In genomic region chr1:85198864-85199263, GRCh38 we compare ENCODE assay signal across 11 cellular contexts. TPM values are rescaled to one million over a fixed set of nuclear protein-coding genes. Genes with fewer than 3 reads are reported as not detected.
DNase-seq lines count a peak whose midpoint lies in the region; ATAC-seq and TF ChIP-seq lines count a peak whose summit lies in the region.
"Had no signal": no experiment of that assay in that cellular context is flagged by ENCODE, and none has a peak within 500 bp of the region (broad histone marks: within the 10 kb centered on the region; RNA-seq: fewer than 3 reads in every experiment).

No MANE protein-coding gene starts in this region.

- H3K27ac Mint-ChIP-seq in activated naive CD4-positive, alpha-beta T cell treated with anti-CD3 and anti-CD28 coated beads, Interleukin-2, amount 50 U/mL, for 24 hours = no peak overlapping the region
- no peak overlapping the region for H3K27ac Mint-ChIP-seq in activated naive CD4-positive, alpha-beta T cell treated with anti-CD3 and anti-CD28 coated beads, Interleukin-2, amount 10 ng/mL, durations not matched to agents 7 days and 5 days

- H3K27ac ChIP-seq in left lung (no peak overlapping the region), subcutaneous abdominal adipose tissue (ENCODE audit: low read depth, low read length) (peak overlapping the region; percentile 3), adrenal gland (no peak overlapping the region)

- no peak for DNase-seq in activated naive CD4-positive, alpha-beta T cell treated with anti-CD3 and anti-CD28 coated beads, Interleukin-2, amount 10 ng/mL, durations not matched to agents 7 days and 5 days
- DNase-seq in astrocyte of the spinal cord (ENCODE audit: low read depth, low spot score) (peak; percentile 4), left lung (no peak), adrenal gland (no peak)
- no peak for DNase-seq in activated CD4-positive, alpha-beta T cell treated with anti-CD3 and anti-CD28 coated beads for 48 hours
- DNase-seq: gastrocnemius medialis, MV-4-11 had no signal

- H3K9me3 Mint-ChIP-seq in activated naive CD4-positive, alpha-beta T cell treated with anti-CD3 and anti-CD28 coated beads, Interleukin-2, amount 50 U/mL, for 24 hours = no peaks in the 10 kb centered on the region
- no peaks in the 10 kb centered on the region for H3K9me3 Mint-ChIP-seq in activated naive CD4-positive, alpha-beta T cell treated with anti-CD3 and anti-CD28 coated beads, Interleukin-2, amount 10 ng/mL, durations not matched to agents 7 days and 5 days

- 51 to 62% (median 57%) methylated on average over 2 of the region's 2 CpGs for WGBS in adrenal gland, 4 donors

- CTCF ChIA-PET in activated naive CD4-positive, alpha-beta T cell treated with anti-CD3 and anti-CD28 coated beads, Interleukin-2, amount 10 ng/mL, durations not matched to agents 7 days and 5 days (lab: Charles Lee) = no interaction called here

- H3K4me1 Mint-ChIP-seq in activated naive CD4-positive, alpha-beta T cell treated with anti-CD3 and anti-CD28 coated beads, Interleukin-2, amount 50 U/mL, for 24 hours = peaks cover 59% of the 10 kb centered on the region
- peaks cover 36% of the 10 kb centered on the region for H3K4me1 Mint-ChIP-seq in activated naive CD4-positive, alpha-beta T cell treated with anti-CD3 and anti-CD28 coated beads, Interleukin-2, amount 10 ng/mL, durations not matched to agents 7 days and 5 days

- no peak for TF ChIP-seq POLR2A in adrenal gland (IDR thresholded peaks at IDR 0.05)

- H3K36me3 ChIP-seq in left lung (no peaks in the 10 kb centered on the region), subcutaneous abdominal adipose tissue (ENCODE audit: control insufficient read depth in 5 of 5, insufficient read depth in 5 of 5, low read length in 5 of 5) (no peaks in the 10 kb centered on the region), adrenal gland (replicated peaks in 1 of 2) (no peaks in the 10 kb centered on the region)
- H3K36me3 ChIP-seq: gastrocnemius medialis had no signal

- H3K9me3 ChIP-seq in left lung = no peaks in the 10 kb centered on the region
- no peaks in the 10 kb centered on the region for H3K9me3 ChIP-seq in subcutaneous abdominal adipose tissue (ENCODE audit: control insufficient read depth in 5 of 5, low read length in 5 of 5)
- H3K9me3 ChIP-seq in adrenal gland (replicated peaks in 1 of 3) = no peaks in the 10 kb centered on the region
- H3K9me3 ChIP-seq: gastrocnemius medialis had no signal

- H3K4me1 ChIP-seq in left lung (peaks cover 0 to 12% of the 10 kb centered on the region in 2 donors), subcutaneous abdominal adipose tissue (ENCODE audit: control insufficient read depth in 5 of 5, insufficient read depth in 5 of 5, low read length in 5 of 5) (peaks cover 0 to 53% (median 32%) of the 10 kb centered on the region in 5 donors), adrenal gland (replicated peaks in 1 of 2) (peaks cover 9 to 17% of the 10 kb centered on the region in 2 donors)

- ATAC-seq in left lung (no peak), HG02840 (IDR thresholded peaks at IDR 0.05; ENCODE audit: low FRiP score, unreplicated experiment) (no peak)
- ATAC-seq: gastrocnemius medialis had no signal

- in situ Hi-C loops in astrocyte of the spinal cord (cut with HindIII; ENCODE audit: low sequenced_read_pairs) = no loop called here

- TF ChIP-seq CTCF in astrocyte of the spinal cord (IDR thresholded peaks at IDR 0.05; ENCODE audit: low read depth, low read length) (no peak), left lung (IDR thresholded peaks at IDR 0.05) (no peak), adrenal gland (IDR thresholded peaks at IDR 0.05) (no peak)

- H3K27me3 Mint-ChIP-seq in activated naive CD4-positive, alpha-beta T cell treated with anti-CD3 and anti-CD28 coated beads, Interleukin-2, amount 50 U/mL, for 24 hours = no peaks in the 10 kb centered on the region
- H3K27me3 Mint-ChIP-seq in activated naive CD4-positive, alpha-beta T cell treated with anti-CD3 and anti-CD28 coated beads, Interleukin-2, amount 10 ng/mL, durations not matched to agents 7 days and 5 days = peaks cover 19% of the 10 kb centered on the region

- intact Hi-C loops in left lung (cut with DNase I) (no loop called here), adrenal gland (cut with DNase I) (no loop called here)

- H3K9ac ChIP-seq in subcutaneous abdominal adipose tissue (ENCODE audit: low read length in 5 of 5) = peak overlapping the region in 1 of 5 donors; percentile 94

- H3K4me3 ChIP-seq in astrocyte of the spinal cord (ENCODE audit: low read depth, low read length) (no peak overlapping the region), left lung (peak overlapping the region; percentile 6 to 72), subcutaneous abdominal adipose tissue (ENCODE audit: low read depth in 1 of 5, low read length in 5 of 5) (peak overlapping the region in 1 of 5 donors; percentile 39), adrenal gland (peak overlapping the region in 1 of 4 donors; percentile 3)

- peaks cover 0 to 41% of the 10 kb centered on the region in 2 donors for H3K27me3 ChIP-seq in left lung
- no peaks in the 10 kb centered on the region for H3K27me3 ChIP-seq in subcutaneous abdominal adipose tissue (ENCODE audit: control insufficient read depth in 5 of 5, insufficient read depth in 4 of 5, low read length in 5 of 5)
- no peaks in the 10 kb centered on the region for H3K27me3 ChIP-seq in adrenal gland
- H3K27me3 ChIP-seq: gastrocnemius medialis had no signal

- no peaks in the 10 kb centered on the region for H3K36me3 Mint-ChIP-seq in activated naive CD4-positive, alpha-beta T cell treated with anti-CD3 and anti-CD28 coated beads, Interleukin-2, amount 50 U/mL, for 24 hours
- H3K36me3 Mint-ChIP-seq in activated naive CD4-positive, alpha-beta T cell treated with anti-CD3 and anti-CD28 coated beads, Interleukin-2, amount 10 ng/mL, durations not matched to agents 7 days and 5 days = no peaks in the 10 kb centered on the region

- H3K4me3 Mint-ChIP-seq in activated naive CD4-positive, alpha-beta T cell treated with anti-CD3 and anti-CD28 coated beads, Interleukin-2, amount 50 U/mL, for 24 hours = peak overlapping the region; percentile 33
- no peak overlapping the region for H3K4me3 Mint-ChIP-seq in activated naive CD4-positive, alpha-beta T cell treated with anti-CD3 and anti-CD28 coated beads, Interleukin-2, amount 10 ng/mL, durations not matched to agents 7 days and 5 days

RNA-seq across cellular contexts. Expression of gene SYDE2, which starts 2.0 kb away (rescaled TPM):
- total RNA-seq in left lung (10 to 100 TPM; 12.8 to 18.2 TPM), adrenal gland (1 to 10 TPM; 3.2 to 6.3 (median 4.6) TPM)
- polyA plus RNA-seq in adrenal gland = 1 to 10 TPM in 1 of 3 donors, under 1 TPM in 2; 0.40 to 1.5 (median 0.48) TPM
- total RNA-seq: OCI-LY7 had no signal
